Comparison of ENCODE assay signal across 11 cellular contexts in genomic region chr1:40386796-40387195, GRCh38. TPM values are rescaled to one million over a fixed set of nuclear protein-coding genes. Genes with fewer than 3 reads are reported as not detected.
DNase-seq lines count a peak whose midpoint lies in the region; ATAC-seq, FAIRE-seq and TF ChIP-seq lines count a peak whose summit lies in the region.
"Had no signal": no experiment of that assay in that cellular context is flagged by ENCODE, and none has a peak within 500 bp of the region (broad histone marks: within the 10 kb centered on the region; RNA-seq: fewer than 3 reads in every experiment).

No MANE protein-coding gene starts in this region.

- TF ChIP-seq POLR2A in K562 (conservative IDR thresholded peaks at IDR 0.05) = no peak

- H3K4me1 ChIP-seq in K562 (replicated peaks in 1 of 2; ENCODE audit: control insufficient read depth in 2 of 2, insufficient read depth in 2 of 2, low read length in 2 of 2) = peaks cover 36 to 75% of the 10 kb centered on the region in 2 experiments

- H3K9me1 ChIP-seq in K562 (ENCODE audit: control insufficient read depth, insufficient read depth, low read length) = no peaks in the 10 kb centered on the region

- POLR2A ChIA-PET in K562 (lab: Yijun Ruan, JAX) = interaction anchor here (0.7 to 7.7 kb wide), 3 partner anchors 13 to 892 kb away, joined by 3 to 61 read pairs (median 24); partner anchors contain the start of gene SMAP2

- no peaks in the 10 kb centered on the region for H3K27me3 Mint-ChIP-seq in stimulated activated naive CD8-positive, alpha-beta T cell treated with anti-CD3 and anti-CD28 coated beads, Interleukin-15, Interleukin-2, amounts not matched to agents 100 ng/mL and 50 ng/mL, for 24 hours
- no peaks in the 10 kb centered on the region for H3K27me3 Mint-ChIP-seq in natural killer cell (ENCODE audit: low read depth in 2 of 2)

- H3K4me2 ChIP-seq in K562 (ENCODE audit: insufficient read depth, low read length) = peak overlapping the region; percentile 93; the same call in 1 of the 2 replicates

- H3K4me1 Mint-ChIP-seq in stimulated activated naive CD8-positive, alpha-beta T cell treated with anti-CD3 and anti-CD28 coated beads, Interleukin-15, Interleukin-2, amounts not matched to agents 100 ng/mL and 50 ng/mL, for 24 hours (ENCODE audit: low read depth) = peaks cover 98% of the 10 kb centered on the region
- H3K4me1 Mint-ChIP-seq in natural killer cell = peaks cover 87% of the 10 kb centered on the region in 2 donors

- TF ChIP-seq CTCF in K562 (IDR thresholded peaks at IDR 0.05 in 2 of 3, conservative IDR thresholded peaks at IDR 0.05 in 1 of 3; ENCODE audit: insufficient read depth in 2 of 3, low read depth in 1 of 3, low read length in 3 of 3) (no peak), natural killer cell (IDR thresholded peaks at IDR 0.05) (no peak)

- H3K9ac ChIP-seq in K562 (ENCODE audit: insufficient read depth in 1 of 2, low read depth in 2 of 2, low read length in 2 of 2) = no peak overlapping the region
- H3K9ac ChIP-seq: GM23248 had no signal

- H3K9me3 Mint-ChIP-seq in stimulated activated naive CD8-positive, alpha-beta T cell treated with anti-CD3 and anti-CD28 coated beads, Interleukin-15, Interleukin-2, amounts not matched to agents 100 ng/mL and 50 ng/mL, for 24 hours = no peaks in the 10 kb centered on the region
- H3K9me3 Mint-ChIP-seq in natural killer cell = no peaks in the 10 kb centered on the region

- intact Hi-C loops in K562 (cut with micrococcal nuclease) = no loop called here
- intact Hi-C loops in natural killer cell (cut with micrococcal nuclease) = loop anchor here (2.0 kb wide), 1 partner anchor 18 kb away; no protein-coding TSS in a partner anchor

- DNase-seq in stimulated activated naive CD8-positive, alpha-beta T cell treated with anti-CD3 and anti-CD28 coated beads, Interleukin-15, Interleukin-2, amounts not matched to agents 100 U/mL and 50 U/mL, for 24 hours = no peak
- no peak for DNase-seq in K562 (ENCODE audit: extremely low read depth in 1 of 4, low spot score in 3 of 4)
- no peak for DNase-seq in natural killer cell
- no peak for DNase-seq in GM19240 (ENCODE audit: insufficient read length, low spot score)
- no peak for DNase-seq in NCI-H1417 (lab: John Stamatoyannopoulos, UW)
- no peak for DNase-seq in NCI-H2081 treated with DMSO at 0.1 percent for 48 hours (lab: John Stamatoyannopoulos, UW)
- no peak for DNase-seq in GM19238 (ENCODE audit: insufficient read length, low spot score)
- DNase-seq: GM23248, NCI-H510A treated with DMSO at 0.1 percent for 48 hours had no signal

- peaks cover 55% of the 10 kb centered on the region for H3K36me3 Mint-ChIP-seq in stimulated activated naive CD8-positive, alpha-beta T cell treated with anti-CD3 and anti-CD28 coated beads, Interleukin-15, Interleukin-2, amounts not matched to agents 100 ng/mL and 50 ng/mL, for 24 hours (ENCODE audit: low read depth)
- no peaks in the 10 kb centered on the region for H3K36me3 Mint-ChIP-seq in natural killer cell

- H4K20me1 ChIP-seq in K562 (replicated peaks; ENCODE audit: control insufficient read depth, insufficient read depth, low read length) = peaks cover 4% of the 10 kb centered on the region; the same call in 1 of the 2 replicates

- TF ChIP-seq RAD21 in K562 (CRISPR knock-in tag; conservative IDR thresholded peaks at IDR 0.05 in 1 of 2, IDR thresholded peaks at IDR 0.05 in 1 of 2) = no peak

- ATAC-seq in stimulated activated naive CD8-positive, alpha-beta T cell treated with anti-CD3 and anti-CD28 coated beads, Interleukin-15, Interleukin-2, amounts not matched to agents 100 U/mL and 50 U/mL, for 24 hours = no peak
- ATAC-seq in K562 = no peak
- no peak for ATAC-seq in natural killer cell

- no peak for FAIRE-seq in K562 (lab: Jason Lieb, UNC)
- FAIRE-seq: islet of Langerhans had no signal

- no peak overlapping the region for H3K4me3 ChIP-seq in K562
- H3K4me3 ChIP-seq: GM23248 had no signal

- WGBS in K562 (ENCODE audit: insufficient coverage, low coverage, missing lambda C conversion rate) = 83% methylated on average over 9 of the region's 9 CpGs

- no peaks in the 10 kb centered on the region for H3K27me3 ChIP-seq in K562 (ENCODE audit: control insufficient read depth in 2 of 2, insufficient read depth in 2 of 2, low read length in 2 of 2)

- H3K79me2 ChIP-seq in K562 (ENCODE audit: control insufficient read depth, insufficient read depth, low read length) = peaks cover 98% of the 10 kb centered on the region

- peak overlapping the region; percentile 86 for H3K4me3 Mint-ChIP-seq in stimulated activated naive CD8-positive, alpha-beta T cell treated with anti-CD3 and anti-CD28 coated beads, Interleukin-15, Interleukin-2, amounts not matched to agents 100 ng/mL and 50 ng/mL, for 24 hours
- peak overlapping the region; percentile 87 for H3K4me3 Mint-ChIP-seq in natural killer cell

- peak overlapping the region; percentile 95; the same call in 2 of the 3 replicates for H3K27ac ChIP-seq in K562 (ENCODE audit: extremely low read depth, low read depth, low read length)
- H3K27ac ChIP-seq: GM23248 had no signal

- peak overlapping the region; percentile 99 for H3K27ac Mint-ChIP-seq in stimulated activated naive CD8-positive, alpha-beta T cell treated with anti-CD3 and anti-CD28 coated beads, Interleukin-15, Interleukin-2, amounts not matched to agents 100 ng/mL and 50 ng/mL, for 24 hours
- H3K27ac Mint-ChIP-seq in natural killer cell = peak overlapping the region; percentile 98 to 99

- no TSS peak for BruUV-seq in K562 (replicated peaks; lab: Mats Ljungman, UMichigan)

- CTCF ChIA-PET in K562 (lab: Yijun Ruan, JAX; ENCODE audit: low intra/inter-chr PET ratio) = no interaction called here

- H2AFZ ChIP-seq in K562 (ENCODE audit: low read depth, low read length) = no peak overlapping the region
- H2AFZ ChIP-seq: GM23248 had no signal

- H3K9me3 ChIP-seq in K562 (replicated peaks; ENCODE audit: control insufficient read depth, insufficient read depth, low read depth, low read length) = no peaks in the 10 kb centered on the region

- no peak for TF ChIP-seq EP300 in K562 (IDR thresholded peaks at IDR 0.05; ENCODE audit: low read length)

- H3K36me3 ChIP-seq in K562 (ENCODE audit: control insufficient read depth, insufficient read depth, low read length) = peaks cover 42% of the 10 kb centered on the region

- in situ Hi-C loops in K562 (cut with MboI) = no loop called here

RNA-seq across cellular contexts. Expression of gene SMAP2, which starts 13.3 kb away (rescaled TPM):
- 77.4 and 118 TPM in 2 replicates for total RNA-seq in K562 (2011; cell fraction: chromatin; rRNA removed; ENCODE audit: low replicate concordance)
- 37.0 and 50.1 TPM in 2 replicates for total RNA-seq in K562 (2011; cell fraction: nucleolus; rRNA removed)
- 81.5 and 109 TPM in 2 replicates for total RNA-seq in K562 (2011; cell fraction: nucleoplasm; rRNA removed)
- total RNA-seq in K562 (2014; rRNA removed) (80.1 and 98.2 TPM in 2 replicates), K562 (2014; rRNA removed; fragmentation: Illumina TruSeq; extraction: Trizol) (94.1 and 101 TPM in 2 replicates), K562 (2015; rRNA removed; fragmentation: Illumina TruSeq; extraction: Trizol) (89.1 and 92.4 TPM in 2 replicates), K562 (2021) (109 and 117 TPM in 2 replicates), natural killer cell (100 to 1,000 TPM in 2 of 3 donors, 10 to 100 TPM in 1; 95.0 to 136 (median 127) TPM)
- polyA plus RNA-seq in K562 (2011; rRNA removed) (114 and 124 TPM in 2 replicates), K562 (2014; fragmentation: Illumina TruSeq; extraction: Trizol) (173 and 212 TPM in 2 replicates), K562 (2014; fragmentation: Nextera tagmentation; extraction: Ambion mirVana) (10 to 100 TPM; 38.7 to 47.3 TPM), K562 (2014; rRNA removed) (89.4 and 94.7 TPM in 2 replicates)
- 98.8 and 132 TPM in 2 replicates for polyA plus RNA-seq in K562 (2011; cell fraction: cytosol; rRNA removed)
- 81.2 and 89.1 TPM in 2 replicates for polyA plus RNA-seq in K562 (2011; cell fraction: nucleus; rRNA removed)
- 100 and 128 TPM in 2 replicates for polyA plus RNA-seq in K562 (2012)
- 129 and 160 TPM in 2 replicates for polyA minus RNA-seq in K562 (2011; rRNA and poly(A)+ RNA removed)
- polyA minus RNA-seq in K562 (2011; cell fraction: cytosol; rRNA and poly(A)+ RNA removed) = 71.4 and 74.3 TPM in 2 replicates
- polyA minus RNA-seq in K562 (2011; cell fraction: nucleus; rRNA and poly(A)+ RNA removed) = 28.4 and 48.0 TPM in 2 replicates
